ENCODE assay signal across 2 cellular contexts in the genomic region with DNA sequence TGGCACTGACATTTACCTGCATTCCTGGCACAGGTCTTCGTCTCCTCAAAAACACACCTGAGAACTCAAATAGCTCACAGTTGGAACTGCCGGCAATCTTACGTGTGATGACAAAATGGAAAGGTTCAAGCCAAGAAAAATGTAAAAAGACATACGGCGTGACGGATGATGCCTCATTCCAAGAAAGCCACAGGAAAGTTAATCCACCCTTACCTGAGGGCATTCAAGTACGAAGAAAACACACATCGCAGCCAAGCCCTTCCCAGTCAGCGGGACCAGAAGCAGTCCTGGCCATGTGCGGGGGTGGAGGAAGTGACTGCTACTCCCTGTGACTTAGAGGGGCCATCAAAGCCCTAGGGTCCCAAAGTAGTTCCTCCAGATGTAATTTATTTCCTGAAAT.
TF ChIP-seq lines count a peak whose summit lies in the region.

No MANE protein-coding gene starts in this region.

TF ChIP-seq in WTC11, 78 proteins besides CTCF, POLR2A, EP300 and RAD21 (continued from another document):
- TF ChIP-seq, protein P1, sequence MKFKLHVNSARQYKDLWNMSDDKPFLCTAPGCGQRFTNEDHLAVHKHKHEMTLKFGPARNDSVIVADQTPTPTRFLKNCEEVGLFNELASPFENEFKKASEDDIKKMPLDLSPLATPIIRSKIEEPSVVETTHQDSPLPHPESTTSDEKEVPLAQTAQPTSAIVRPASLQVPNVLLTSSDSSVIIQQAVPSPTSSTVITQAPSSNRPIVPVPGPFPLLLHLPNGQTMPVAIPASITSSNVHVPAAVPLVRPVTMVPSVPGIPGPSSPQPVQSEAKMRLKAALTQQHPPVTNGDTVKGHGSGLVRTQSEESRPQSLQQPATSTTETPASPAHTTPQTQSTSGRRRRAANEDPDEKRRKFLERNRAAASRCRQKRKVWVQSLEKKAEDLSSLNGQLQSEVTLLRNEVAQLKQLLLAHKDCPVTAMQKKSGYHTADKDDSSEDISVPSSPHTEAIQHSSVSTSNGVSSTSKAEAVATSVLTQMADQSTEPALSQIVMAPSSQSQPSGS (CRISPR knock-in tag; IDR thresholded peaks at IDR 0.05; ENCODE audit: borderline replicate concordance, low read depth) = no peak
- TF ChIP-seq RORB (CRISPR knock-in tag; IDR thresholded peaks at IDR 0.05) = no peak

TF ChIP-seq in H1, 55 proteins besides CTCF, POLR2A, EP300 and RAD21 (continued from another document):
- TF ChIP-seq BCL11A (IDR thresholded peaks at IDR 0.05; ENCODE audit: low read depth in 2 of 2, low read length in 2 of 2) (no peak), CREB1 (IDR thresholded peaks at IDR 0.05) (no peak), JUND (IDR thresholded peaks at IDR 0.05; ENCODE audit: low read length) (no peak), NANOG (IDR thresholded peaks at IDR 0.05; ENCODE audit: insufficient read depth, low read depth, low read length, poor library complexity, severe bottlenecking) (no peak), SIX5 (IDR thresholded peaks at IDR 0.05; ENCODE audit: low read depth, low read length) (no peak), SIRT6 (IDR thresholded peaks at IDR 0.05; ENCODE audit: low read length) (no peak), CBX8 (IDR thresholded peaks at IDR 0.05; ENCODE audit: borderline replicate concordance, low read depth, low read length) (no peak), RBBP5 (IDR thresholded peaks at IDR 0.05; ENCODE audit: borderline replicate concordance, low read depth, low read length) (no peak), YY1 (IDR thresholded peaks at IDR 0.05; ENCODE audit: low read depth, low read length) (no peak), MAFK (IDR thresholded peaks at IDR 0.05; ENCODE audit: low read depth, low read length) (no peak)
TF ChIP-seq in H1: peak in this region for 0.
